ENCODE assay signal across 8 cellular contexts in genomic region chr6:108874470-108875160, GRCh38. TPM values are rescaled to one million over a fixed set of nuclear protein-coding genes. Genes with fewer than 3 reads are reported as not detected.
DNase-seq lines count a peak whose midpoint lies in the region; ATAC-seq and TF ChIP-seq lines count a peak whose summit lies in the region.

No MANE protein-coding gene starts in this region.

- TF ChIP-seq CTCF in AG09309 (IDR thresholded peaks at IDR 0.05; ENCODE audit: control insufficient read depth, insufficient read depth, low read depth, low read length, missing control alignments) (no peak), right lobe of liver (IDR thresholded peaks at IDR 0.05) (no peak), tibial nerve (IDR thresholded peaks at IDR 0.05) (no peak)

- WGBS in right lobe of liver (ENCODE audit: insufficient coverage, low coverage, low lambda C conversion rate, missing lambda C conversion rate), result 65% methylated on average over 4 of the region's 5 CpGs
- 79 to 83% methylated on average over 5 of the region's 5 CpGs for WGBS in tibial nerve, 2 donors

- peak overlapping the region in 1 of 3 donors; percentile 56 for H3K27ac ChIP-seq in right lobe of liver
- H3K27ac ChIP-seq in tibial nerve, result peak overlapping the region; percentile 57 to 92 (median 76)

- peak; percentile 81 for DNase-seq in AG09309 (ENCODE audit: low read depth)
- peak; percentile 38 for DNase-seq in activated T-cell treated with anti-CD3 and anti-CD28 coated beads for 48 hours (ENCODE audit: low read depth)
- DNase-seq in right lobe of liver, result no peak
- peak in 1 of 2 donors; percentile 57 for DNase-seq in tibial nerve (ENCODE audit: low spot score in 2 of 2)
- no peak for DNase-seq in NCI-H2227 (lab: John Stamatoyannopoulos, UW; ENCODE audit: unreplicated experiment)
- no peak for DNase-seq in NCI-H748 (lab: John Stamatoyannopoulos, UW; ENCODE audit: unreplicated experiment)

- intact Hi-C loops in right lobe of liver (cut with DNase I), result no loop called here

- no peaks in the 10 kb centered on the region for H3K4me1 ChIP-seq in right lobe of liver
- peaks cover 0 to 58% (median 18%) of the 10 kb centered on the region in 4 donors for H3K4me1 ChIP-seq in tibial nerve

- H3K4me3 ChIP-seq in AG09309 (ENCODE audit: control insufficient read depth, low read depth, low read length) (peak overlapping the region; percentile 26), right lobe of liver (no peak overlapping the region), tibial nerve (peak overlapping the region in 1 of 4 donors; percentile 6)

- no peak for TF ChIP-seq POLR2A in right lobe of liver (IDR thresholded peaks at IDR 0.05)
- no peak for TF ChIP-seq POLR2A in tibial nerve (IDR thresholded peaks at IDR 0.05)

- H3K27me3 ChIP-seq in right lobe of liver (no peaks in the 10 kb centered on the region), tibial nerve (no peaks in the 10 kb centered on the region)

- peak; percentile 72 to 75 for TF ChIP-seq EP300 in tibial nerve (IDR thresholded peaks at IDR 0.05)

- no peaks in the 10 kb centered on the region for H3K36me3 ChIP-seq in right lobe of liver
- H3K36me3 ChIP-seq in tibial nerve, result peaks cover 0 to 14% (median 0%) of the 10 kb centered on the region in 3 donors

- no peaks in the 10 kb centered on the region for H3K9me3 ChIP-seq in right lobe of liver
- H3K9me3 ChIP-seq in tibial nerve, result no peaks in the 10 kb centered on the region

- peak; percentile 85 for ATAC-seq in GM19372 (IDR thresholded peaks at IDR 0.05; ENCODE audit: low read depth, unreplicated experiment)
- ATAC-seq in HG03457 (IDR thresholded peaks at IDR 0.05; ENCODE audit: unreplicated experiment), result peak; percentile 73
- peak; percentile 22 to 66 (median 41) for ATAC-seq in right lobe of liver

RNA-seq across cellular contexts. Expression of gene ARMC2, which starts 26.4 kb away (rescaled TPM):
- total RNA-seq in right lobe of liver (1 to 10 TPM in 3 of 6 experiments, under 1 TPM in 3; 0.86 to 1.9 (median 1.0) TPM), tibial nerve (10 to 100 TPM in 1 of 4 donors, 1 to 10 TPM in 3; 3.1 to 11.1 (median 5.7) TPM)

Comparison
In these comparisons a context has a peak if more than half of its experiments do, and no peak if none do; other contexts are left out.
1. DNase-seq: peak in AG09309 (single experiment) and activated T-cell treated with anti-CD3 and anti-CD28 coated beads for 48 hours (single experiment); none in right lobe of liver (0 of 3), NCI-H2227 (single experiment) and NCI-H748 (single experiment).
2. Peak in every context shown above with its lines, with median percentiles within 50 percentile points of each other: ATAC-seq.